ENCODE assay signal across 8 cellular contexts in genomic region chr12:100266802-100267602, GRCh38. TPM values are rescaled to one million over a fixed set of nuclear protein-coding genes. Genes with fewer than 3 reads are reported as not detected.
DNase-seq lines count a peak whose midpoint lies in the region; ATAC-seq and TF ChIP-seq lines count a peak whose summit lies in the region.

Gene DEPDC4 (minus strand): TSS chr12:100267079. CDS start chr12:100267076, 3 bp downstream.
Gene SCYL2 (plus strand): TSS chr12:100267177. CDS start chr12:100282971, 15,794 bp downstream.

- peak within 1 kb of the TSS; percentile 81 to 95 for H3K4me3 ChIP-seq in left lung

- peaks cover 0 to 2% (median 0%) of the 10 kb centered on the region in 3 donors for H3K27me3 Mint-ChIP-seq in CD14-positive monocyte (ENCODE audit: low read depth in 3 of 3)
- no peaks in the 10 kb centered on the region for H3K27me3 Mint-ChIP-seq in dendritic cell treated with granulocyte-macrophage colony-stimulating factor and Interleukin-4, amounts not matched to agents 40 ng/mL and 50 ng/mL, for 4 days

- DNase-seq in CD14-positive monocyte (ENCODE audit: low spot score): peak; percentile 95
- DNase-seq in NCI-H748 (lab: John Stamatoyannopoulos, UW; ENCODE audit: unreplicated experiment): peak; percentile 93
- peak; percentile 87 to 89 for DNase-seq in activated CD4-positive, alpha-beta T cell treated with anti-CD3 and anti-CD28 coated beads, Interleukin-2, amount 50 U/mL, for 4 hours
- peak; percentile 98 for DNase-seq in left lung
- peak; percentile 89 for DNase-seq in stimulated activated CD4-positive, alpha-beta T cell treated with anti-CD3 and anti-CD28 coated beads, Interleukin-2, amount 100 ng/mL, for 4 hours (ENCODE audit: low read depth)

- H3K27ac Mint-ChIP-seq in CD14-positive monocyte: peak within 1 kb of the TSS; percentile 95 to 99 (median 99)
- H3K27ac Mint-ChIP-seq in dendritic cell treated with granulocyte-macrophage colony-stimulating factor and Interleukin-4, amounts not matched to agents 40 ng/mL and 50 ng/mL, for 4 days: peak within 1 kb of the TSS; percentile 96

- H3K4me1 ChIP-seq in left lung: peaks cover 0 to 38% of the 10 kb centered on the region in 2 donors

- peak within 1 kb of the TSS; percentile 99 to 100 for H3K4me3 Mint-ChIP-seq in CD14-positive monocyte
- peak within 1 kb of the TSS; percentile 99 for H3K4me3 Mint-ChIP-seq in dendritic cell treated with granulocyte-macrophage colony-stimulating factor and Interleukin-4, amounts not matched to agents 40 ng/mL and 50 ng/mL, for 4 days

- H3K36me3 Mint-ChIP-seq in CD14-positive monocyte: no peaks in the 10 kb centered on the region
- H3K36me3 Mint-ChIP-seq in dendritic cell treated with granulocyte-macrophage colony-stimulating factor and Interleukin-4, amounts not matched to agents 40 ng/mL and 50 ng/mL, for 4 days (ENCODE audit: low read depth): peaks cover 14% of the 10 kb centered on the region

- no peak for TF ChIP-seq CTCF in CD14-positive monocyte (IDR thresholded peaks at IDR 0.05)
- TF ChIP-seq CTCF in left lung (IDR thresholded peaks at IDR 0.05): no peak

- H3K27ac ChIP-seq in left lung: peak within 1 kb of the TSS; percentile 93 to 99

- H3K4me1 Mint-ChIP-seq in CD14-positive monocyte: peaks cover 36% of the 10 kb centered on the region
- H3K4me1 Mint-ChIP-seq in dendritic cell treated with granulocyte-macrophage colony-stimulating factor and Interleukin-4, amounts not matched to agents 40 ng/mL and 50 ng/mL, for 4 days (ENCODE audit: low read depth): peaks cover 25% of the 10 kb centered on the region

- H3K9me3 Mint-ChIP-seq in CD14-positive monocyte: peaks cover 0 to 6% (median 0%) of the 10 kb centered on the region in 7 donors
- no peaks in the 10 kb centered on the region for H3K9me3 Mint-ChIP-seq in dendritic cell treated with granulocyte-macrophage colony-stimulating factor and Interleukin-4, amounts not matched to agents 40 ng/mL and 50 ng/mL, for 4 days

- H3K27me3 ChIP-seq in left lung: no peaks in the 10 kb centered on the region

- H3K9me3 ChIP-seq in left lung: no peaks in the 10 kb centered on the region

- peak; percentile 94 for ATAC-seq in GM19395 (IDR thresholded peaks at IDR 0.05; ENCODE audit: unreplicated experiment)
- ATAC-seq in HG03558 (IDR thresholded peaks at IDR 0.05; ENCODE audit: extremely low read depth, unreplicated experiment): peak; percentile 66
- ATAC-seq in left lung: peak; percentile 95

- H3K36me3 ChIP-seq in left lung: no peaks in the 10 kb centered on the region

- intact Hi-C loops in CD14-positive monocyte (cut with micrococcal nuclease): loop anchor here (5.0 to 10.0 kb wide), 4 partner anchors 65 to 308 kb away; partner anchors contain the start of genes ACTR6 (in 2 of the 2), BLTP3B (in 2 of the 2) and GAS2L3 (in 1 of the 2)
- intact Hi-C loops in dendritic cell treated with granulocyte-macrophage colony-stimulating factor and Interleukin-4, amounts not matched to agents 40 ng/mL and 50 ng/mL, for 4 days (cut with micrococcal nuclease): loop anchor here (2.0 to 5.0 kb wide), 3 partner anchors 66 to 305 kb away; partner anchors contain the start of genes ACTR6, BLTP3B and GAS2L3
- intact Hi-C loops in left lung (cut with DNase I): no loop called here

RNA-seq across cellular contexts. Expression of gene DEPDC4, which starts in this region (rescaled TPM):
- polyA plus RNA-seq in CD14-positive monocyte: under 1 TPM in 1 of 2 donors, not detected in 1; 0.25 TPM
- 1 to 10 TPM; 1.7 to 1.8 TPM for total RNA-seq in left lung

RNA-seq across cellular contexts. Expression of gene SCYL2, which starts in this region (rescaled TPM):
- polyA plus RNA-seq in CD14-positive monocyte: 10 to 100 TPM; 16.5 to 25.5 TPM
- total RNA-seq in left lung: 10 to 100 TPM; 48.9 to 49.0 TPM

Comparison
In these comparisons a context has a peak if more than half of its experiments do, and no peak if none do; other contexts are left out.
1. Peak in every context shown above with its lines: DNase-seq, ATAC-seq, H3K4me3 ChIP-seq and H3K27ac ChIP-seq.
2. intact Hi-C loops: an anchor here in CD14-positive monocyte (5.0 to 10.0 kb wide) and dendritic cell treated with granulocyte-macrophage colony-stimulating factor and Interleukin-4, amounts not matched to agents 40 ng/mL and 50 ng/mL, for 4 days (2.0 to 5.0 kb wide); none called in left lung.